In genomic region chr10:4278161-4278560, GRCh38 we compare ENCODE assay signal across 23 cellular contexts.
"Had no signal": no experiment of that assay in that cellular context is flagged by ENCODE, and none has a peak within 500 bp of the region (broad histone marks: within the 10 kb centered on the region; RNA-seq: fewer than 3 reads in every experiment).

No MANE protein-coding gene starts in this region.

- H3K27me3 ChIP-seq: body of pancreas, cardiac muscle cell, hepatocyte, left lung, ovary, right atrium auricular region, tibial artery had no signal

- H3K27ac ChIP-seq: body of pancreas, cardiac muscle cell, hepatocyte, ovary, prostate gland, right atrium auricular region, skin epidermis had no signal

- H3K79me2 ChIP-seq: hepatocyte had no signal

- DNase-seq: activated B cell treated with CpG ODN at 0.5 μM for 24 hours; activated CD4-positive, alpha-beta memory T cell treated with anti-CD3 and anti-CD28 coated beads, Interleukin-2, amount 10 ng/mL, durations not matched to agents 7 days and 5 days; activated CD4-positive, alpha-beta T cell treated with anti-CD3 and anti-CD28 coated beads for 4 hours; activated effector memory CD4-positive, alpha-beta T cell treated with anti-CD3 and anti-CD28 coated beads, Interleukin-2, amount 50 U/mL, for 16 hours; activated naive CD4-positive, alpha-beta T cell treated with anti-CD3 and anti-CD28 coated beads, Interleukin-2, amount 10 ng/mL, durations not matched to agents 7 days and 5 days; anterior cingulate cortex; body of pancreas; foreskin melanocyte; glutamatergic neuron; immature natural killer cell; kidney glomerular epithelial cell; left lung; natural killer cell; ovary; stimulated activated CD4-positive, alpha-beta T cell treated with anti-CD3 and anti-CD28 coated beads, Interleukin-2, amount 100 ng/mL, for 24 hours; stimulated activated naive CD8-positive, alpha-beta T cell treated with anti-CD3 and anti-CD28 coated beads, Interleukin-15, amount 100 ng/mL, for 72 hours; T1000; tibial artery had no signal

- H3K9me3 ChIP-seq: body of pancreas, left lung, ovary, prostate gland, right atrium auricular region, tibial artery had no signal

- H3K36me3 ChIP-seq: cardiac muscle cell, left lung, ovary, prostate gland, right atrium auricular region, tibial artery had no signal

- H3K4me2 ChIP-seq: hepatocyte had no signal

- H2AFZ ChIP-seq: hepatocyte had no signal

- H3K4me3 ChIP-seq: body of pancreas, cardiac muscle cell, hepatocyte, left lung, ovary, prostate gland, right atrium auricular region, skin epidermis, tibial artery had no signal
